ENCODE assay signal across 17 cellular contexts in the genomic region with DNA sequence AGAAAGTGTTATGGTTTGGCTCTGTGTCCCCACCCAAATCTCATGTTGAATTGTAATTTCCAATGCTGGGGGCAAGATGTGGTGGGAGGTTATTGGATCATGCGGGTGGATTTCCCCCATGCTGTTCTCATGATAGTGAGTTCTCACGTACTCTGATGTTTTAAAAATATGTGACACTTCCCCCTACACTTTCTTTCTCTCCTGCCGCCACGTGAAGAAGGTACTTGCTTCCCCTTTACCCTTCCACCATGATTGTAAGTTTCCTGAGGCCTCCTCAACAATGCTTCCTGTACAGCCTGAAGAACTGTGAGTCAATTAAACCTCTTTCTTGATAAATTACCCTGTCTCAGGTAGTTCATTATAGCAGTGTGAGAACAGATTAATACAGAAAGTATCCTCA.
DNase-seq lines count a peak whose midpoint lies in the region; ATAC-seq and TF ChIP-seq lines count a peak whose summit lies in the region.
"Had no signal": no experiment of that assay in that cellular context is flagged by ENCODE, and none has a peak within 500 bp of the region (broad histone marks: within the 10 kb centered on the region; RNA-seq: fewer than 3 reads in every experiment).

No MANE protein-coding gene starts in this region.

- no TSS peak for BruUV-seq in mammary epithelial cell (replicated peaks; lab: Mats Ljungman, UMichigan)

- dilution Hi-C loops in mammary epithelial cell (cut with HindIII; ENCODE audit: low sequenced_read_pairs): no loop called here

- H3K4me3 Mint-ChIP-seq in activated naive CD4-positive, alpha-beta T cell treated with anti-CD3 and anti-CD28 coated beads for 36 hours: no peak overlapping the region
- H3K4me3 Mint-ChIP-seq in T-helper 2 cell treated with Interferon-gamma antibody and Interleukin-4, amounts not matched to agents 5 μg/mL and 100 μg/mL, for 36 hours: peak overlapping the region; percentile 20
- no peak overlapping the region for H3K4me3 Mint-ChIP-seq in stimulated activated naive CD8-positive, alpha-beta T cell treated with anti-CD3 and anti-CD28 coated beads, Interleukin-15, amount 100 ng/mL, for 72 hours
- H3K4me3 Mint-ChIP-seq in chondrocyte (ENCODE audit: unreplicated experiment): no peak overlapping the region

- peak overlapping the region; percentile 43 for H3K27ac Mint-ChIP-seq in activated naive CD4-positive, alpha-beta T cell treated with anti-CD3 and anti-CD28 coated beads for 36 hours
- H3K27ac Mint-ChIP-seq in T-helper 2 cell treated with Interferon-gamma antibody and Interleukin-4, amounts not matched to agents 5 μg/mL and 100 μg/mL, for 36 hours: peak overlapping the region; percentile 72
- peak overlapping the region; percentile 5 to 92 for H3K27ac Mint-ChIP-seq in stimulated activated naive CD8-positive, alpha-beta T cell treated with anti-CD3 and anti-CD28 coated beads, Interleukin-15, amount 100 ng/mL, for 72 hours
- H3K27ac Mint-ChIP-seq in chondrocyte (ENCODE audit: unreplicated experiment): no peak overlapping the region

- H3K4me3 ChIP-seq in mammary epithelial cell (replicated peaks in 1 of 3; ENCODE audit: insufficient read depth in 1 of 3, low read depth in 2 of 3, low read length in 3 of 3): no peak overlapping the region
- H3K4me3 ChIP-seq: cardiac muscle cell, esophagus muscularis mucosa, left lung, upper lobe of left lung had no signal

- H3K9me3 Mint-ChIP-seq in activated naive CD4-positive, alpha-beta T cell treated with anti-CD3 and anti-CD28 coated beads for 36 hours: peaks cover 16% of the 10 kb centered on the region
- H3K9me3 Mint-ChIP-seq in T-helper 2 cell treated with Interferon-gamma antibody and Interleukin-4, amounts not matched to agents 5 μg/mL and 100 μg/mL, for 36 hours: peaks cover 62% of the 10 kb centered on the region
- H3K9me3 Mint-ChIP-seq in stimulated activated naive CD8-positive, alpha-beta T cell treated with anti-CD3 and anti-CD28 coated beads, Interleukin-15, amount 100 ng/mL, for 72 hours: peaks cover 25 to 37% of the 10 kb centered on the region in 2 donors
- peaks cover 2% of the 10 kb centered on the region for H3K9me3 Mint-ChIP-seq in chondrocyte (ENCODE audit: low read depth)

- no peak overlapping the region for H3K4me2 ChIP-seq in mammary epithelial cell (ENCODE audit: insufficient read depth, low read depth, low read length)

- in situ Hi-C loops in mammary epithelial cell (cut with MboI; ENCODE audit: low sequenced_read_pairs in 2 of 2): no loop called here

- no peaks in the 10 kb centered on the region for H3K36me3 ChIP-seq in mammary epithelial cell (ENCODE audit: insufficient read depth, low read length)
- H3K36me3 ChIP-seq: cardiac muscle cell, esophagus muscularis mucosa, left lung, upper lobe of left lung had no signal

- H3K27ac ChIP-seq in mammary epithelial cell (ENCODE audit: insufficient read depth, low read depth, low read length): peak overlapping the region; percentile 99
- H3K27ac ChIP-seq: cardiac muscle cell, esophagus muscularis mucosa, left lung, upper lobe of left lung had no signal

- H3K27me3 ChIP-seq in mammary epithelial cell (ENCODE audit: insufficient read depth, low read length): no peaks in the 10 kb centered on the region
- H3K27me3 ChIP-seq: cardiac muscle cell, esophagus muscularis mucosa, left lung, upper lobe of left lung had no signal

- no peak for ATAC-seq in stimulated activated naive CD8-positive, alpha-beta T cell treated with anti-CD3 and anti-CD28 coated beads, Interleukin-15, amount 100 ng/mL, for 72 hours
- ATAC-seq: left lung had no signal

- CTCF ChIA-PET in activated naive CD4-positive, alpha-beta T cell treated with anti-CD3 and anti-CD28 coated beads for 36 hours (lab: Charles Lee): no interaction called here
- CTCF ChIA-PET in mammary epithelial cell (lab: Charles Lee; ENCODE audit: low non-redundant PET): no interaction called here

- intact Hi-C loops in activated naive CD4-positive, alpha-beta T cell treated with anti-CD3 and anti-CD28 coated beads for 36 hours (cut with micrococcal nuclease): loop anchor here (1.0 to 10.0 kb wide), 7 partner anchors 86 to 1026 kb away; no protein-coding TSS in a partner anchor
- intact Hi-C loops in mammary epithelial cell (cut with micrococcal nuclease): no loop called here

- WGBS in mammary epithelial cell (ENCODE audit: low coverage, missing lambda C conversion rate): 89% methylated on average over 4 of the region's 4 CpGs

- H3K9ac ChIP-seq in mammary epithelial cell (ENCODE audit: insufficient read depth, low read length): peak overlapping the region; percentile 83

- peaks cover 4% of the 10 kb centered on the region for H3K36me3 Mint-ChIP-seq in activated naive CD4-positive, alpha-beta T cell treated with anti-CD3 and anti-CD28 coated beads for 36 hours (ENCODE audit: low read depth)
- H3K36me3 Mint-ChIP-seq in T-helper 2 cell treated with Interferon-gamma antibody and Interleukin-4, amounts not matched to agents 5 μg/mL and 100 μg/mL, for 36 hours (ENCODE audit: low read depth): peaks cover 48% of the 10 kb centered on the region
- no peaks in the 10 kb centered on the region for H3K36me3 Mint-ChIP-seq in chondrocyte (ENCODE audit: low read depth)

- peaks cover 31% of the 10 kb centered on the region for H3K4me1 ChIP-seq in mammary epithelial cell (ENCODE audit: insufficient read depth, low read length)
- H3K4me1 ChIP-seq: esophagus muscularis mucosa, left lung had no signal

- TF ChIP-seq CTCF in mammary epithelial cell (conservative IDR thresholded peaks at IDR 0.05 in 1 of 2, IDR thresholded peaks at IDR 0.05 in 1 of 2; ENCODE audit: extremely low read depth in 1 of 2, insufficient read depth in 1 of 2, low read depth in 1 of 2, low read length in 2 of 2) (no peak), chondrocyte (IDR thresholded peaks at IDR 0.05) (no peak)

- no peaks in the 10 kb centered on the region for H3K9me3 ChIP-seq in mammary epithelial cell (replicated peaks; ENCODE audit: insufficient read depth, low read length)
- H3K9me3 ChIP-seq: esophagus muscularis mucosa, left lung, upper lobe of left lung had no signal

- peak overlapping the region; percentile 37 for H2AFZ ChIP-seq in mammary epithelial cell (ENCODE audit: low read depth, low read length)

- no peaks in the 10 kb centered on the region for H3K79me2 ChIP-seq in mammary epithelial cell (ENCODE audit: insufficient read depth, low read length)

- peaks cover 56% of the 10 kb centered on the region for H3K4me1 Mint-ChIP-seq in activated naive CD4-positive, alpha-beta T cell treated with anti-CD3 and anti-CD28 coated beads for 36 hours (ENCODE audit: low read depth)
- peaks cover 57% of the 10 kb centered on the region for H3K4me1 Mint-ChIP-seq in T-helper 2 cell treated with Interferon-gamma antibody and Interleukin-4, amounts not matched to agents 5 μg/mL and 100 μg/mL, for 36 hours (ENCODE audit: low read depth)
- peaks cover 70% of the 10 kb centered on the region for H3K4me1 Mint-ChIP-seq in stimulated activated naive CD8-positive, alpha-beta T cell treated with anti-CD3 and anti-CD28 coated beads, Interleukin-15, amount 100 ng/mL, for 72 hours
- H3K4me1 Mint-ChIP-seq in chondrocyte (ENCODE audit: low read depth): peaks cover 6% of the 10 kb centered on the region

- no peaks in the 10 kb centered on the region for H3K27me3 Mint-ChIP-seq in activated naive CD4-positive, alpha-beta T cell treated with anti-CD3 and anti-CD28 coated beads for 36 hours (ENCODE audit: low read depth)
- H3K27me3 Mint-ChIP-seq in T-helper 2 cell treated with Interferon-gamma antibody and Interleukin-4, amounts not matched to agents 5 μg/mL and 100 μg/mL, for 36 hours (ENCODE audit: low read depth): peaks cover 3% of the 10 kb centered on the region
- H3K27me3 Mint-ChIP-seq in stimulated activated naive CD8-positive, alpha-beta T cell treated with anti-CD3 and anti-CD28 coated beads, Interleukin-15, amount 100 ng/mL, for 72 hours: no peaks in the 10 kb centered on the region
- no peaks in the 10 kb centered on the region for H3K27me3 Mint-ChIP-seq in chondrocyte (ENCODE audit: low read depth)

- H4K20me1 ChIP-seq in mammary epithelial cell (ENCODE audit: insufficient read depth, low read length): no peaks in the 10 kb centered on the region

- DNase-seq in activated naive CD4-positive, alpha-beta T cell treated with anti-CD3 and anti-CD28 coated beads for 36 hours: peak; percentile 11
- no peak for DNase-seq in activated naive CD4-positive, alpha-beta T cell treated with anti-CD3 and anti-CD28 coated beads, Interleukin-2, amount 50 U/mL, for 16 hours
- no peak for DNase-seq in T-helper 2 cell treated with Interferon-gamma antibody and Interleukin-4, amounts not matched to agents 5 μg/mL and 100 μg/mL, for 36 hours (ENCODE audit: low spot score)
- DNase-seq in mammary epithelial cell (no peak), chondrocyte (ENCODE audit: low spot score) (no peak), DMS53 (lab: John Stamatoyannopoulos, UW) (no peak), NCI-H1417 treated with DMSO at 0.1 percent for 48 hours (lab: John Stamatoyannopoulos, UW) (no peak)
- no peak for DNase-seq in stimulated activated naive CD8-positive, alpha-beta T cell treated with anti-CD3 and anti-CD28 coated beads, Interleukin-15, amount 100 ng/mL, for 72 hours
- DNase-seq: H7, left lung, NCI-H1694 treated with DMSO at 0.1 percent for 48 hours, NCI-H446, occipital lobe, Right ventricle myocardium superior, upper lobe of left lung had no signal
